15 cellular contexts compared by ENCODE assay signal in the genomic region with DNA sequence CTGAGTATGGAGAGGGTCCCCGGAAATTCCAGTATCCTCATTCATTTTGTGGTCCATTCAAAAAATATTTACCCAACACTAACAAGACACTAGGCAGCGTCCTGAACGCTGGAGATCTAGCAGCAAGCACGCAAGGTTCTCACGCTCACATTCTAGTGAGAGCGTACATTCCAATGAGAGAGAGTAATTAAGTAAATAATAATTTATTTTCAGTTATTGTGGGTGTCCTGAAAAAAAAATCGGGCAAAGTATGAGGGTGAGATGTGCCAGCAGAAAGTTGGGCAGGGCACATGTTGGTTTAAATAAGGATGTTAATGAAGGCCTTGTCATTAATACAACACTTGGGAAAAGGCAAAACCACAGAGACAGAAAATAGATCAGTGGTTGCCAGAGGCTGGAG. TPM values are rescaled to one million over a fixed set of nuclear protein-coding genes. Genes with fewer than 3 reads are reported as not detected.
DNase-seq lines count a peak whose midpoint lies in the region; ATAC-seq, FAIRE-seq and TF ChIP-seq lines count a peak whose summit lies in the region.
"Had no signal": no experiment of that assay in that cellular context is flagged by ENCODE, and none has a peak within 500 bp of the region (broad histone marks: within the 10 kb centered on the region; RNA-seq: fewer than 3 reads in every experiment).

No MANE protein-coding gene starts in this region.

- H3K27ac Mint-ChIP-seq in activated CD4-positive, alpha-beta T cell treated with anti-CD3 and anti-CD28 coated beads, Interleukin-2, amount 10 ng/mL, durations not matched to agents 7 days and 5 days: peak overlapping the region; percentile 55
- H3K27ac Mint-ChIP-seq in stimulated activated memory B cell treated with anti-CD40 and anti-IgM and Interleukin-4, amounts not matched to agents 10 μg/mL and 1 μg/mL and 100 μg/mL, for 72 hours: peak overlapping the region; percentile 93

- H3K4me3 Mint-ChIP-seq in activated CD4-positive, alpha-beta T cell treated with anti-CD3 and anti-CD28 coated beads, Interleukin-2, amount 10 ng/mL, durations not matched to agents 7 days and 5 days: no peak overlapping the region
- no peak overlapping the region for H3K4me3 Mint-ChIP-seq in stimulated activated memory B cell treated with anti-CD40 and anti-IgM and Interleukin-4, amounts not matched to agents 10 μg/mL and 1 μg/mL and 100 μg/mL, for 72 hours

- H3K4me1 Mint-ChIP-seq in activated CD4-positive, alpha-beta T cell treated with anti-CD3 and anti-CD28 coated beads, Interleukin-2, amount 10 ng/mL, durations not matched to agents 7 days and 5 days: peaks cover 30% of the 10 kb centered on the region
- peaks cover 40% of the 10 kb centered on the region for H3K4me1 Mint-ChIP-seq in stimulated activated memory B cell treated with anti-CD40 and anti-IgM and Interleukin-4, amounts not matched to agents 10 μg/mL and 1 μg/mL and 100 μg/mL, for 72 hours

- CTCF ChIA-PET in activated CD4-positive, alpha-beta T cell treated with anti-CD3 and anti-CD28 coated beads, Interleukin-2, amount 10 ng/mL, durations not matched to agents 7 days and 5 days (lab: Charles Lee): interaction anchor here (1.4 kb wide), 1 partner anchor 17 kb away, joined by 3 read pairs; no protein-coding TSS in a partner anchor

- no peaks in the 10 kb centered on the region for H3K9me3 Mint-ChIP-seq in activated CD4-positive, alpha-beta T cell treated with anti-CD3 and anti-CD28 coated beads, Interleukin-2, amount 10 ng/mL, durations not matched to agents 7 days and 5 days
- no peaks in the 10 kb centered on the region for H3K9me3 Mint-ChIP-seq in stimulated activated memory B cell treated with anti-CD40 and anti-IgM and Interleukin-4, amounts not matched to agents 10 μg/mL and 1 μg/mL and 100 μg/mL, for 72 hours

- no peak for TF ChIP-seq CTCF in fibroblast of pulmonary artery (IDR thresholded peaks at IDR 0.05; ENCODE audit: low read length, missing control alignments)

- no peak for DNase-seq in activated CD4-positive, alpha-beta T cell treated with anti-CD3 and anti-CD28 coated beads, Interleukin-2, amount 10 ng/mL, durations not matched to agents 7 days and 5 days
- no peak for DNase-seq in activated CD4-positive, alpha-beta T cell treated with anti-CD3 and anti-CD28 coated beads for 48 hours
- DNase-seq in T1000 (lab: John Stamatoyannopoulos, UW) (peak; percentile 41), fibroblast of pulmonary artery (ENCODE audit: low read depth) (peak; percentile 65), HCEC 1CT (no peak), H54 (ENCODE audit: insufficient read length, low spot score) (no peak)
- DNase-seq: amniotic stem cell; effector CD8-positive, alpha-beta T cell; glutamatergic neuron; NCI-H1092; NCI-H446; upper lobe of left lung had no signal

- ATAC-seq in stimulated activated memory B cell treated with anti-CD40 and anti-IgM and Interleukin-4, amounts not matched to agents 10 μg/mL and 1 μg/mL and 100 μg/mL, for 72 hours: no peak
- no peak for ATAC-seq in GM18907 (IDR thresholded peaks at IDR 0.05; ENCODE audit: unreplicated experiment)

- H3K36me3 Mint-ChIP-seq in activated CD4-positive, alpha-beta T cell treated with anti-CD3 and anti-CD28 coated beads, Interleukin-2, amount 10 ng/mL, durations not matched to agents 7 days and 5 days (ENCODE audit: low read depth): no peaks in the 10 kb centered on the region
- H3K36me3 Mint-ChIP-seq in stimulated activated memory B cell treated with anti-CD40 and anti-IgM and Interleukin-4, amounts not matched to agents 10 μg/mL and 1 μg/mL and 100 μg/mL, for 72 hours: no peaks in the 10 kb centered on the region

- no peak for TF ChIP-seq POLR2A in H54 (IDR thresholded peaks at IDR 0.05; ENCODE audit: low read depth, low read length)

- POLR2A ChIA-PET in activated CD4-positive, alpha-beta T cell treated with anti-CD3 and anti-CD28 coated beads, Interleukin-2, amount 10 ng/mL, durations not matched to agents 7 days and 5 days (lab: Charles Lee): no interaction called here

- no peaks in the 10 kb centered on the region for H3K27me3 Mint-ChIP-seq in activated CD4-positive, alpha-beta T cell treated with anti-CD3 and anti-CD28 coated beads, Interleukin-2, amount 10 ng/mL, durations not matched to agents 7 days and 5 days
- no peaks in the 10 kb centered on the region for H3K27me3 Mint-ChIP-seq in stimulated activated memory B cell treated with anti-CD40 and anti-IgM and Interleukin-4, amounts not matched to agents 10 μg/mL and 1 μg/mL and 100 μg/mL, for 72 hours

- FAIRE-seq in H54 (lab: Jason Lieb, UNC): no peak
- FAIRE-seq: A204.1 had no signal

- H3K4me3 ChIP-seq in fibroblast of pulmonary artery (replicated peaks; ENCODE audit: low read depth, low read length): no peak overlapping the region
- H3K4me3 ChIP-seq: upper lobe of left lung had no signal

RNA-seq across cellular contexts. Expression of a gene that starts 4.0 kb away (rescaled TPM):
- total RNA-seq in activated CD4-positive, alpha-beta T cell treated with anti-CD3 and anti-CD28 coated beads, Interleukin-2, amount 10 ng/mL, durations not matched to agents 7 days and 5 days: 10 to 100 TPM; 19.5 to 19.6 TPM

RNA-seq across cellular contexts. Expression of a gene that starts 25.9 kb away (rescaled TPM):
- total RNA-seq in activated CD4-positive, alpha-beta T cell treated with anti-CD3 and anti-CD28 coated beads, Interleukin-2, amount 10 ng/mL, durations not matched to agents 7 days and 5 days: 10 to 100 TPM; 23.6 to 25.0 TPM

Comparison
In these comparisons a context has a peak if more than half of its experiments do, and no peak if none do; other contexts are left out.
1. DNase-seq: peak in T1000 (single experiment) and fibroblast of pulmonary artery (single experiment); none in activated CD4-positive, alpha-beta T cell treated with anti-CD3 and anti-CD28 coated beads, Interleukin-2, amount 10 ng/mL, durations not matched to agents 7 days and 5 days (single experiment), activated CD4-positive, alpha-beta T cell treated with anti-CD3 and anti-CD28 coated beads for 48 hours (single experiment), HCEC 1CT (single experiment) and H54 (single experiment).